In the genomic region with DNA sequence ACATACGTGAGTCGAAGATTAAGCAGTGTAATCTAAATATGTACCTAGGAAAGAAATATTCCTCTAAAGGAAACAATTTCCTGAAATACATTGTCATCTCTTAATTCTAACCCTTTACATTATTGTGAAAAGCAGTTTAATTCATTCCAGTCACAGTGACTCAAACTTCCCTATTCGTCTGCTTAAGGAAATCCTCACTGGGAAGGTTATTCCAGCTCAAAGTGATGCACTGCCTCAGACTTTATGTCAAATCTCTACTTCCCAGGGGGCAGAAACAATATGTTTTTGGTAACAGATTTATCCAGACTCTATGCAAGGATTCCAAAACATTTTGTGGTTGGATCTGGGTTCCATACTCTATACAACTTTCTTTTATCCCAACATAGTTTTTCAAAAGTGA, we compare ENCODE assay signal across 20 cellular contexts.
A peak's percentile ranks its signal among the peaks of the same experiment; 100 is the strongest.
DNase-seq lines count a peak whose midpoint lies in the region; ATAC-seq and TF ChIP-seq lines count a peak whose summit lies in the region.
"Had no signal": no experiment of that assay in that cellular context is flagged by ENCODE, and none has a peak within 500 bp of the region (broad histone marks: within the 10 kb centered on the region; RNA-seq: fewer than 3 reads in every experiment).

No MANE protein-coding gene starts in this region.

- ATAC-seq in SK-N-SH treated with all-trans-retinoic acid at 6 μM for 48 hours, result peak; percentile 76
- ATAC-seq in activated T-cell treated with anti-CD3 and anti-CD28 coated beads, Interleukin-2, amount 50 U/mL, for 72 hours (replicated peaks in 1 of 2), result no peak

- DNase-seq in AG08395 (ENCODE audit: low spot score), result peak; percentile 22
- peak; percentile 2 for DNase-seq in epithelial cell of esophagus (ENCODE audit: low read depth)
- DNase-seq in skeletal muscle cell (ENCODE audit: low read depth), result peak; percentile 57
- DNase-seq in stimulated activated CD4-positive, alpha-beta T cell treated with anti-CD3 and anti-CD28 coated beads, Interleukin-4, amount 100 ng/mL, for 24 hours, result no peak
- DNase-seq in A172 (ENCODE audit: low spot score), result no peak
- DNase-seq in activated T-cell treated with anti-CD3 and anti-CD28 coated beads, Interleukin-2, amount 50 U/mL, for 72 hours, result no peak
- no peak for DNase-seq in NCI-H524 (lab: John Stamatoyannopoulos, UW)
- DNase-seq: AML-193; DMS153; EL; H9; NCI-H1105 treated with DMSO at 0.1 percent for 48 hours; NCI-H1694 treated with DMSO at 0.1 percent for 48 hours; NCI-H2107; NCI-H345; NCI-H69; NK-92 treated with Interleukin-12 subunit alpha and Interleukin-12 subunit beta, amount 100 ng/mL, for 24 hours; SHP77 had no signal

- H3K9me3 Mint-ChIP-seq in activated T-cell treated with anti-CD3 and anti-CD28 coated beads, Interleukin-2, amount 50 U/mL, for 72 hours, result no peaks in the 10 kb centered on the region
- H3K9me3 Mint-ChIP-seq: H9 had no signal

- H3K27ac Mint-ChIP-seq in activated T-cell treated with anti-CD3 and anti-CD28 coated beads, Interleukin-2, amount 50 U/mL, for 72 hours, result no peak overlapping the region
- H3K27ac Mint-ChIP-seq: CD14-positive monocyte, H9 had no signal

- H3K4me3 ChIP-seq in epithelial cell of esophagus (ENCODE audit: low read length), result no peak overlapping the region
- H3K4me3 ChIP-seq in skeletal muscle cell (ENCODE audit: low read depth, low read length), result no peak overlapping the region

- peaks cover 9% of the 10 kb centered on the region for H3K27me3 Mint-ChIP-seq in activated T-cell treated with anti-CD3 and anti-CD28 coated beads, Interleukin-2, amount 50 U/mL, for 72 hours (ENCODE audit: low read depth)

- no peak overlapping the region for H3K4me3 Mint-ChIP-seq in activated T-cell treated with anti-CD3 and anti-CD28 coated beads, Interleukin-2, amount 50 U/mL, for 72 hours
- H3K4me3 Mint-ChIP-seq: CD14-positive monocyte, H9 had no signal

- H3K4me1 Mint-ChIP-seq in activated T-cell treated with anti-CD3 and anti-CD28 coated beads, Interleukin-2, amount 50 U/mL, for 72 hours (ENCODE audit: low read depth), result no peaks in the 10 kb centered on the region
- H3K4me1 Mint-ChIP-seq: CD14-positive monocyte had no signal

- no peaks in the 10 kb centered on the region for H3K36me3 Mint-ChIP-seq in activated T-cell treated with anti-CD3 and anti-CD28 coated beads, Interleukin-2, amount 50 U/mL, for 72 hours (ENCODE audit: insufficient read depth in 2 of 2)
- H3K36me3 Mint-ChIP-seq: CD14-positive monocyte had no signal

- no peak for TF ChIP-seq CTCF in epithelial cell of esophagus (IDR thresholded peaks at IDR 0.05; ENCODE audit: insufficient read depth, low read depth, low read length, missing control alignments)

TF ChIP-seq in SK-N-SH treated with all-trans-retinoic acid at 6 μM for 48 hours, 23 proteins besides CTCF, POLR2A, EP300 and RAD21:
- TF ChIP-seq, protein P1, sequence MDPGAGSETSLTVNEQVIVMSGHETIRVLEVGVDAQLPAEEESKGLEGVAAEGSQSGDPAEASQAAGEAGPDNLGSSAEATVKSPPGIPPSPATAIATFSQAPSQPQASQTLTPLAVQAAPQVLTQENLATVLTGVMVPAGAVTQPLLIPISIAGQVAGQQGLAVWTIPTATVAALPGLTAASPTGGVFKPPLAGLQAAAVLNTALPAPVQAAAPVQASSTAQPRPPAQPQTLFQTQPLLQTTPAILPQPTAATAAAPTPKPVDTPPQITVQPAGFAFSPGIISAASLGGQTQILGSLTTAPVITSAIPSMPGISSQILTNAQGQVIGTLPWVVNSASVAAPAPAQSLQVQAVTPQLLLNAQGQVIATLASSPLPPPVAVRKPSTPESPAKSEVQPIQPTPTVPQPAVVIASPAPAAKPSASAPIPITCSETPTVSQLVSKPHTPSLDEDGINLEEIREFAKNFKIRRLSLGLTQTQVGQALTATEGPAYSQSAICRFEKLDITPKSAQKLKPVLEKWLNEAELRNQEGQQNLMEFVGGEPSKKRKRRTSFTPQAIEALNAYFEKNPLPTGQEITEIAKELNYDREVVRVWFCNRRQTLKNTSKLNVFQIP (CRISPR knock-in tag; IDR thresholded peaks at IDR 0.05; ENCODE audit: borderline replicate concordance, low read depth), result no peak
- TF ChIP-seq TCF4 (CRISPR knock-in tag; IDR thresholded peaks at IDR 0.05; ENCODE audit: borderline replicate concordance) (no peak), ZNF8 (CRISPR knock-in tag; IDR thresholded peaks at IDR 0.05) (no peak), CSDC2 (CRISPR knock-in tag; IDR thresholded peaks at IDR 0.05) (no peak), SNAI2 (CRISPR knock-in tag; IDR thresholded peaks at IDR 0.05) (no peak), ZFP30 (CRISPR knock-in tag; IDR thresholded peaks at IDR 0.05) (no peak), ZFP3 (CRISPR knock-in tag; IDR thresholded peaks at IDR 0.05) (no peak), ZC3H10 (CRISPR knock-in tag; IDR thresholded peaks at IDR 0.05) (no peak), ZNF70 (CRISPR knock-in tag; IDR thresholded peaks at IDR 0.05) (no peak), GLIS3 (CRISPR knock-in tag; IDR thresholded peaks at IDR 0.05) (no peak), TOX (CRISPR knock-in tag; IDR thresholded peaks at IDR 0.05; ENCODE audit: borderline replicate concordance) (no peak), ESRRG (CRISPR knock-in tag; IDR thresholded peaks at IDR 0.05) (no peak), PPARA (CRISPR knock-in tag; IDR thresholded peaks at IDR 0.05; ENCODE audit: borderline replicate concordance) (no peak), OSR1 (CRISPR knock-in tag; IDR thresholded peaks at IDR 0.05) (no peak), ARNTL (CRISPR knock-in tag; IDR thresholded peaks at IDR 0.05; ENCODE audit: borderline replicate concordance, low read depth) (no peak)
- TF ChIP-seq, protein P2, sequence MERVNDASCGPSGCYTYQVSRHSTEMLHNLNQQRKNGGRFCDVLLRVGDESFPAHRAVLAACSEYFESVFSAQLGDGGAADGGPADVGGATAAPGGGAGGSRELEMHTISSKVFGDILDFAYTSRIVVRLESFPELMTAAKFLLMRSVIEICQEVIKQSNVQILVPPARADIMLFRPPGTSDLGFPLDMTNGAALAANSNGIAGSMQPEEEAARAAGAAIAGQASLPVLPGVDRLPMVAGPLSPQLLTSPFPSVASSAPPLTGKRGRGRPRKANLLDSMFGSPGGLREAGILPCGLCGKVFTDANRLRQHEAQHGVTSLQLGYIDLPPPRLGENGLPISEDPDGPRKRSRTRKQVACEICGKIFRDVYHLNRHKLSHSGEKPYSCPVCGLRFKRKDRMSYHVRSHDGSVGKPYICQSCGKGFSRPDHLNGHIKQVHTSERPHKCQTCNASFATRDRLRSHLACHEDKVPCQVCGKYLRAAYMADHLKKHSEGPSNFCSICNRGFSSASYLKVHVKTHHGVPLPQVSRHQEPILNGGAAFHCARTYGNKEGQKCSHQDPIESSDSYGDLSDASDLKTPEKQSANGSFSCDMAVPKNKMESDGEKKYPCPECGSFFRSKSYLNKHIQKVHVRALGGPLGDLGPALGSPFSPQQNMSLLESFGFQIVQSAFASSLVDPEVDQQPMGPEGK (CRISPR knock-in tag; IDR thresholded peaks at IDR 0.05; ENCODE audit: borderline replicate concordance), result no peak
- TF ChIP-seq, protein P3, sequence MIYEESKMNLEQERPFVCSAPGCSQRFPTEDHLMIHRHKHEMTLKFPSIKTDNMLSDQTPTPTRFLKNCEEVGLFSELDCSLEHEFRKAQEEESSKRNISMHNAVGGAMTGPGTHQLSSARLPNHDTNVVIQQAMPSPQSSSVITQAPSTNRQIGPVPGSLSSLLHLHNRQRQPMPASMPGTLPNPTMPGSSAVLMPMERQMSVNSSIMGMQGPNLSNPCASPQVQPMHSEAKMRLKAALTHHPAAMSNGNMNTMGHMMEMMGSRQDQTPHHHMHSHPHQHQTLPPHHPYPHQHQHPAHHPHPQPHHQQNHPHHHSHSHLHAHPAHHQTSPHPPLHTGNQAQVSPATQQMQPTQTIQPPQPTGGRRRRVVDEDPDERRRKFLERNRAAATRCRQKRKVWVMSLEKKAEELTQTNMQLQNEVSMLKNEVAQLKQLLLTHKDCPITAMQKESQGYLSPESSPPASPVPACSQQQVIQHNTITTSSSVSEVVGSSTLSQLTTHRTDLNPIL (CRISPR knock-in tag; IDR thresholded peaks at IDR 0.05; ENCODE audit: low read depth), result no peak
- TF ChIP-seq, protein P4, sequence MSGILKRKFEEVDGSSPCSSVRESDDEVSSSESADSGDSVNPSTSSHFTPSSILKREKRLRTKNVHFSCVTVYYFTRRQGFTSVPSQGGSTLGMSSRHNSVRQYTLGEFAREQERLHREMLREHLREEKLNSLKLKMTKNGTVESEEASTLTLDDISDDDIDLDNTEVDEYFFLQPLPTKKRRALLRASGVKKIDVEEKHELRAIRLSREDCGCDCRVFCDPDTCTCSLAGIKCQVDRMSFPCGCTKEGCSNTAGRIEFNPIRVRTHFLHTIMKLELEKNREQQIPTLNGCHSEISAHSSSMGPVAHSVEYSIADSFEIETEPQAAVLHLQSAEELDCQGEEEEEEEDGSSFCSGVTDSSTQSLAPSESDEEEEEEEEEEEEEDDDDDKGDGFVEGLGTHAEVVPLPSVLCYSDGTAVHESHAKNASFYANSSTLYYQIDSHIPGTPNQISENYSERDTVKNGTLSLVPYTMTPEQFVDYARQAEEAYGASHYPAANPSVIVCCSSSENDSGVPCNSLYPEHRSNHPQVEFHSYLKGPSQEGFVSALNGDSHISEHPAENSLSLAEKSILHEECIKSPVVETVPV (CRISPR knock-in tag; IDR thresholded peaks at IDR 0.05), result no peak

Comparison
In these comparisons a context has a peak if more than half of its experiments do, and no peak if none do; other contexts are left out.
1. DNase-seq: peak in AG08395 (single experiment), epithelial cell of esophagus (single experiment) and skeletal muscle cell (single experiment); none in stimulated activated CD4-positive, alpha-beta T cell treated with anti-CD3 and anti-CD28 coated beads, Interleukin-4, amount 100 ng/mL, for 24 hours (single experiment), A172 (single experiment), activated T-cell treated with anti-CD3 and anti-CD28 coated beads, Interleukin-2, amount 50 U/mL, for 72 hours (0 of 2) and NCI-H524 (0 of 2).